9 cellular contexts compared by ENCODE assay signal in the genomic region with DNA sequence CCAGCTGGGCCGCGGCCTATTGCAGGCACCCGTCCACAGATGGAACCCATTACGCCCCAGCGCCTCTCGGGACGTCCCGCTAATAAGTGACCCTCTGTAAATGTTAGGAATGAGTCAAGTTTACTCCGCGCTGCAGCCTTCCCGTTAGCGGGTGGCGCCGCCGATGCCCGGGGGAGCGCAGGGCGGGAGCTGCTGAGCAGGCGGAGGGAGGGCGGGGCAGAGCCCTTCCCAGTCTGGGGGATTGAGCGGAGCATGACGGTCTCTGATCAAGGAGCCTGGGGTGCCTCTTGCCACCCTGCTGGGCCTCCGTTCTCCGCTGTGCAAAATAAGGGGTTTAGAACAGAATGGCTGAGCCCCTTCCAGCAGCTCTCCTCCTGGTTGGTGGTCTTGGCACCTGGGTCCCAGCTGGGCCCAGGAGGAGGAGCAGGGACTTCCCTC. TPM values are rescaled to one million over a fixed set of nuclear protein-coding genes. Genes with fewer than 3 reads are reported as not detected.
DNase-seq lines count a peak whose midpoint lies in the region; ATAC-seq and TF ChIP-seq lines count a peak whose summit lies in the region.
"Had no signal": no experiment of that assay in that cellular context is flagged by ENCODE, and none has a peak within 500 bp of the region (broad histone marks: within the 10 kb centered on the region; RNA-seq: fewer than 3 reads in every experiment).

No MANE protein-coding gene starts in this region.

- H3K4me1 ChIP-seq in ascending aorta: peaks cover 13 to 20% of the 10 kb centered on the region in 2 donors
- H3K4me1 ChIP-seq in thyroid gland: peaks cover 0 to 44% of the 10 kb centered on the region in 2 donors

- 5 to 45% methylated on average over 8 to 13 of the region's 24 CpGs for WGBS in thyroid gland, 2 donors

- no peaks in the 10 kb centered on the region for H3K36me3 ChIP-seq in ascending aorta
- H3K36me3 ChIP-seq in thyroid gland: no peaks in the 10 kb centered on the region

- peaks cover 2% of the 10 kb centered on the region for H3K27me3 Mint-ChIP-seq in HFFc6 (ENCODE audit: insufficient read depth)

- peaks cover 37% of the 10 kb centered on the region for H3K4me1 Mint-ChIP-seq in HFFc6 (ENCODE audit: low read depth)
- H3K4me1 Mint-ChIP-seq: T-helper 17 cell had no signal

- H3K27me3 ChIP-seq in ascending aorta (no peaks in the 10 kb centered on the region), thyroid gland (no peaks in the 10 kb centered on the region)

- H3K9me3 ChIP-seq in ascending aorta (no peaks in the 10 kb centered on the region), iPS-18c (ENCODE audit: control insufficient read depth, insufficient read depth, low read length) (no peaks in the 10 kb centered on the region), thyroid gland (no peaks in the 10 kb centered on the region)

- H3K27ac ChIP-seq in ascending aorta (peak overlapping the region; percentile 11), thyroid gland (no peak overlapping the region)
- H3K27ac ChIP-seq: epithelial cell of prostate had no signal

- intact Hi-C loops in ascending aorta (cut with DNase I) (loop anchor here (5.0 kb wide), 1 partner anchor 76 kb away; no protein-coding TSS in a partner anchor), thyroid gland (cut with DNase I) (loop anchor here (10.0 kb wide), 1 partner anchor 78 kb away; a partner anchor contains a TSS)

- ATAC-seq in GM21367 (IDR thresholded peaks at IDR 0.05; ENCODE audit: unreplicated experiment): no peak
- ATAC-seq: T-helper 17 cell had no signal

- no peaks in the 10 kb centered on the region for H3K36me3 Mint-ChIP-seq in HFFc6 (ENCODE audit: low read depth)

- DNase-seq in HFFc6 (peak; percentile 85), ascending aorta (ENCODE audit: low spot score in 2 of 2) (peak; percentile 51 to 86), thyroid gland (peak; percentile 44 to 58), NCI-H510A treated with DMSO at 0.1 percent for 48 hours (lab: John Stamatoyannopoulos, UW) (no peak)
- no peak for DNase-seq in activated CD4-positive, alpha-beta T cell treated with anti-CD3 and anti-CD28 coated beads, Interleukin-2, amount 50 U/mL, for 1 hour

- no peak overlapping the region for H3K4me3 Mint-ChIP-seq in HFFc6
- H3K4me3 Mint-ChIP-seq: T-helper 17 cell had no signal

- no peak overlapping the region for H3K27ac Mint-ChIP-seq in HFFc6
- H3K27ac Mint-ChIP-seq: T-helper 17 cell had no signal

- H3K4me3 ChIP-seq in ascending aorta (peak overlapping the region in 1 of 2 donors; percentile 30), iPS-18c (ENCODE audit: insufficient read depth, low read depth, low read length) (peak overlapping the region; percentile 46), thyroid gland (replicated peaks in 1 of 3) (no peak overlapping the region)

- no peak for TF ChIP-seq POLR2A in thyroid gland (IDR thresholded peaks at IDR 0.05)

- no peaks in the 10 kb centered on the region for H3K9me3 Mint-ChIP-seq in HFFc6

- TF ChIP-seq CTCF in HFFc6 (IDR thresholded peaks at IDR 0.05) (0 out of 2 replicates have a peak, but pooled peaks have one; percentile 15), ascending aorta (IDR thresholded peaks at IDR 0.05) (no peak), thyroid gland (IDR thresholded peaks at IDR 0.05) (no peak)

RNA-seq across cellular contexts. Expression of a gene that starts 10.5 kb away (rescaled TPM):
- total RNA-seq in HFFc6 (2021; fragmentation: NEBNext Ultra II Directional; extraction: Animal tissue kit (Norgen Biotek cat#: 25700)): not detected
- total RNA-seq in ascending aorta (2.9 TPM), thyroid gland (not detected)
- total RNA-seq: T-helper 17 cell had no signal

RNA-seq across cellular contexts. Expression of a gene that starts 20.6 kb away (rescaled TPM):
- total RNA-seq in HFFc6 (2021; fragmentation: NEBNext Ultra II Directional; extraction: Animal tissue kit (Norgen Biotek cat#: 25700)): not detected
- total RNA-seq in ascending aorta (not detected), thyroid gland (under 1 TPM in 2 of 4 donors, not detected in 2; 0.33 to 0.81 TPM)
- total RNA-seq: T-helper 17 cell had no signal

RNA-seq across cellular contexts. Expression of a gene that starts 48.0 kb away (rescaled TPM):
- not detected for total RNA-seq in HFFc6 (2021; fragmentation: NEBNext Ultra II Directional; extraction: Animal tissue kit (Norgen Biotek cat#: 25700))
- total RNA-seq in ascending aorta (not detected), thyroid gland (not detected)
- total RNA-seq: T-helper 17 cell had no signal

Comparison
In these comparisons a context has a peak if more than half of its experiments do, and no peak if none do; other contexts are left out.
1. DNase-seq: peak in HFFc6 (single experiment), ascending aorta (2 of 2) and thyroid gland (2 of 2); none in activated CD4-positive, alpha-beta T cell treated with anti-CD3 and anti-CD28 coated beads, Interleukin-2, amount 50 U/mL, for 1 hour (single experiment) and NCI-H510A treated with DMSO at 0.1 percent for 48 hours (single experiment).
2. H3K27ac ChIP-seq: peak in ascending aorta (2 of 2); none in thyroid gland (0 of 3).